Comparison of ENCODE assay signal across 16 cellular contexts in the genomic region with DNA sequence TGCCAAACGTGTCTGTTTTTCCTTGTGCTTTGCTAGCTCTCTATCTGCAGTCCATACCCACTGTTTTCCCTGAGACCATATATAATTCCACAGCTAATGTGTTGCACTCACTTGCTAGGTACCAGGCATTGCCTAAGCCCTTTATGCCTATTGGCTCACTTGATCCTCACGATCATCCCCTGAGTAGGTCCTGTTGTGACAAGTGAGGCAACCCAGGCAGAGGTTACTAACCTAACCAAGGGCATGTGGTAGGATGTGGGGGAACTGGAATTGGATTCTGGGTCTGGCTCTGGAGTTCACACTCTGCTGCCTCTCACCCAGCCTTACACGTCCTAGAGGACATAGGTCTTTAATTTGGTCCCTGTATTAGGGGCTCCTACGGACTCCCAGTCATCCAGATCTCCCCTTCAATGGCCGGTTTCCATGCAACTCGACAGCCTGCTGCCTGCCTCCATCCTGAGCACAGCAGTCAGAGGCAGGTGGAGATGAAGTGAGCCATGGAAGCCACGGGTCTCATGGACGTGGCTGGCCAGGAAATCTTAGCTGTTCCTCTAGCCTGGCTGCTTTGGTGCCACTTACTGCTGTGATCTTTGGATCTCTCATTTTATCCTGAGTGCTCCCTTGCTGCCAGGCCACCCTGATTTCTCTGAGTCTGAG. TPM values are rescaled to one million over a fixed set of nuclear protein-coding genes. Genes with fewer than 3 reads are reported as not detected.
DNase-seq lines count a peak whose midpoint lies in the region; ATAC-seq, FAIRE-seq and TF ChIP-seq lines count a peak whose summit lies in the region.
"Had no signal": no experiment of that assay in that cellular context is flagged by ENCODE, and none has a peak within 500 bp of the region (broad histone marks: within the 10 kb centered on the region; RNA-seq: fewer than 3 reads in every experiment).

No MANE protein-coding gene starts in this region.

- dilution Hi-C loops in IMR-90 (cut with HindIII; ENCODE audit: low sequenced_read_pairs, unreplicated experiment): no loop called here

- no peak overlapping the region for H2BK5ac ChIP-seq in IMR-90 (ENCODE audit: low read depth, low read length, poor library complexity, severe bottlenecking)

- H2AK9ac ChIP-seq in IMR-90 (replicated peaks; ENCODE audit: low read depth, low read length, poor library complexity): peak overlapping the region; percentile 5

- H4K5ac ChIP-seq in IMR-90 (ENCODE audit: low read depth, low read length): no peak overlapping the region

- H3K9me3 ChIP-seq in IMR-90 (ENCODE audit: control insufficient read depth, insufficient read depth, low read length) (no peaks in the 10 kb centered on the region; the same call in 1 of the 2 replicates), kidney (ENCODE audit: control insufficient read depth in 1 of 2, low read length in 2 of 2) (no peaks in the 10 kb centered on the region), psoas muscle (no peaks in the 10 kb centered on the region)
- H3K9me3 ChIP-seq: esophagus squamous epithelium had no signal

- POLR2A ChIA-PET in IMR-90 (lab: Charles Lee; ENCODE audit: unreplicated experiment): no interaction called here

- no peak overlapping the region for H3K23ac ChIP-seq in IMR-90 (ENCODE audit: low read depth, low read length)

- H3K9ac ChIP-seq in IMR-90 (ENCODE audit: low read depth, low read length) (no peak overlapping the region), kidney (ENCODE audit: low read length in 2 of 2) (peak overlapping the region in 1 of 2 donors; percentile 69)

- H3K4me3 ChIP-seq in IMR-90 (ENCODE audit: insufficient read depth, low read depth, low read length): no peak overlapping the region
- H3K4me3 ChIP-seq in kidney (ENCODE audit: low read length in 2 of 2): no peak overlapping the region
- H3K4me3 ChIP-seq in psoas muscle: no peak overlapping the region
- H3K4me3 ChIP-seq: esophagus squamous epithelium had no signal

- 100% methylated on average over 2 of the region's 8 CpGs; no CpG with 5 or more reads in 1 of the 2 experiments for WGBS in IMR-90 (ENCODE audit: extremely low coverage in 2 of 2, insufficient read length in 1 of 2), 2 experiments
- 82 to 88% (median 87%) methylated on average over 8 of the region's 8 CpGs for WGBS in psoas muscle, 3 donors

- peaks cover 15% of the 10 kb centered on the region for H3K9me1 ChIP-seq in IMR-90 (ENCODE audit: insufficient read depth, low read length)

- TF ChIP-seq CTCF in IMR-90 (conservative IDR thresholded peaks at IDR 0.05; ENCODE audit: low read depth, low read length): no peak
- no peak for TF ChIP-seq CTCF in brain (conservative IDR thresholded peaks at IDR 0.05)
- TF ChIP-seq CTCF in kidney (IDR thresholded peaks at IDR 0.05; ENCODE audit: borderline replicate concordance, extremely low read depth, insufficient read depth): no peak
- TF ChIP-seq CTCF in psoas muscle (IDR thresholded peaks at IDR 0.05): no peak

- H3K27ac Mint-ChIP-seq in brain: peak overlapping the region in 3 of 5 experiments; percentile 93 to 97 (median 96)
- no peak overlapping the region for H3K27ac Mint-ChIP-seq in activated T-helper 17 cell treated with anti-CD3 and anti-CD28 coated beads, Interleukin-2, amount 50 U/mL, for 72 hours
- H3K27ac Mint-ChIP-seq: activated naive CD8-positive, alpha-beta T cell treated with anti-CD3 and anti-CD28 coated beads, Interleukin-2, amount 10 ng/mL, durations not matched to agents 7 days and 5 days; stimulated activated effector memory CD8-positive, alpha-beta T cell treated with anti-CD3 and anti-CD28 coated beads, Interleukin-12 subunit alpha, Interleukin-12 subunit beta, amount 100 ng/mL, for 72 hours; T-helper 2 cell treated with Interferon-gamma antibody and Interleukin-4, amounts not matched to agents 5 μg/mL and 100 μg/mL, for 36 hours had no signal

- peak overlapping the region; percentile 91 for H2BK20ac ChIP-seq in IMR-90 (ENCODE audit: low read depth, low read length)

- peak overlapping the region in 1 of 2 experiments; percentile 80; a peak in 1 of 4 replicates for H4K8ac ChIP-seq in IMR-90 (ENCODE audit: low read depth in 2 of 2, low read length in 2 of 2)

- no peak for TF ChIP-seq RAD21 in IMR-90 (IDR thresholded peaks at IDR 0.05; ENCODE audit: low read length)

- H3K27me3 ChIP-seq in IMR-90 (ENCODE audit: control insufficient read depth, insufficient read depth, low read length) (peaks cover 1% of the 10 kb centered on the region; the same call in 1 of the 2 replicates), psoas muscle (ENCODE audit: insufficient read depth in 3 of 3, low read length in 2 of 3) (no peaks in the 10 kb centered on the region)
- H3K27me3 ChIP-seq: esophagus squamous epithelium had no signal

- peak overlapping the region; percentile 94 for H2BK120ac ChIP-seq in IMR-90 (ENCODE audit: low read depth, low read length)

- H4K91ac ChIP-seq in IMR-90 (ENCODE audit: insufficient read depth, low read depth, low read length): peak overlapping the region; percentile 29; the same call in 1 of the 2 replicates

- no peak overlapping the region for H3K18ac ChIP-seq in IMR-90 (ENCODE audit: low read depth, low read length)

- in situ Hi-C loops in IMR-90 (cut with MboI; ENCODE audit: low sequenced_read_pairs): no loop called here

- 0 out of 2 replicates have a peak overlapping the region, but pooled peaks have one; percentile 32 for H3K14ac ChIP-seq in IMR-90 (replicated peaks; ENCODE audit: low read depth, low read length)

- peak overlapping the region; percentile 90; the same call in 1 of the 3 replicates for H2BK15ac ChIP-seq in IMR-90 (ENCODE audit: low read depth, low read length)

- H3K36me3 Mint-ChIP-seq in brain: no peaks in the 10 kb centered on the region
- H3K36me3 Mint-ChIP-seq in activated T-helper 17 cell treated with anti-CD3 and anti-CD28 coated beads, Interleukin-2, amount 50 U/mL, for 72 hours (ENCODE audit: low read depth): no peaks in the 10 kb centered on the region
- H3K36me3 Mint-ChIP-seq: activated naive CD8-positive, alpha-beta T cell treated with anti-CD3 and anti-CD28 coated beads, Interleukin-2, amount 10 ng/mL, durations not matched to agents 7 days and 5 days; stimulated activated effector memory CD8-positive, alpha-beta T cell treated with anti-CD3 and anti-CD28 coated beads, Interleukin-12 subunit alpha, Interleukin-12 subunit beta, amount 100 ng/mL, for 72 hours had no signal

- CTCF ChIA-PET in IMR-90 (lab: Yijun Ruan, JAX): interaction anchor here (0.6 to 1.5 kb wide), 3 partner anchors 9 to 25 kb away, joined by 3 to 5 read pairs (median 4); no protein-coding TSS in a partner anchor

- peak overlapping the region; percentile 48; the same call in 1 of the 2 replicates for H3K4ac ChIP-seq in IMR-90 (ENCODE audit: low read depth, low read length)

- no peak for DNase-seq in IMR-90
- no peak for DNase-seq in kidney
- no peak for DNase-seq in psoas muscle
- no peak for DNase-seq in MV-4-11 (lab: John Stamatoyannopoulos, UW)
- DNase-seq: activated naive CD8-positive, alpha-beta T cell treated with anti-CD3 and anti-CD28 coated beads, Interleukin-2, amount 10 ng/mL, durations not matched to agents 7 days and 5 days; DMS53; esophagus squamous epithelium; hypothalamus; NCI-H187 treated with DMSO at 0.1 percent for 48 hours had no signal

- no peak overlapping the region for H3K4me2 ChIP-seq in IMR-90 (ENCODE audit: low read depth, low read length)

- intact Hi-C loops in IMR-90 (cut with micrococcal nuclease) (no loop called here), kidney (cut with DNase I) (no loop called here), psoas muscle (cut with DNase I) (no loop called here)

- peak overlapping the region; percentile 17; the same call in 1 of the 2 replicates for H2AK5ac ChIP-seq in IMR-90 (ENCODE audit: low read depth, low read length)

- H3K4me3 Mint-ChIP-seq in brain: no peak overlapping the region
- H3K4me3 Mint-ChIP-seq in activated T-helper 17 cell treated with anti-CD3 and anti-CD28 coated beads, Interleukin-2, amount 50 U/mL, for 72 hours: no peak overlapping the region
- H3K4me3 Mint-ChIP-seq: activated naive CD8-positive, alpha-beta T cell treated with anti-CD3 and anti-CD28 coated beads, Interleukin-2, amount 10 ng/mL, durations not matched to agents 7 days and 5 days; stimulated activated effector memory CD8-positive, alpha-beta T cell treated with anti-CD3 and anti-CD28 coated beads, Interleukin-12 subunit alpha, Interleukin-12 subunit beta, amount 100 ng/mL, for 72 hours; T-helper 2 cell treated with Interferon-gamma antibody and Interleukin-4, amounts not matched to agents 5 μg/mL and 100 μg/mL, for 36 hours had no signal

- H3K36me3 ChIP-seq in IMR-90 (ENCODE audit: control insufficient read depth, insufficient read depth, low read length) (no peaks in the 10 kb centered on the region), kidney (ENCODE audit: control insufficient read depth in 1 of 2, insufficient read depth in 2 of 2, low read length in 2 of 2) (peaks cover 12 to 26% of the 10 kb centered on the region in 2 donors), psoas muscle (ENCODE audit: insufficient read depth in 1 of 2, low read depth in 1 of 2) (no peaks in the 10 kb centered on the region)
- H3K36me3 ChIP-seq: esophagus squamous epithelium had no signal

- H2AFZ ChIP-seq in IMR-90 (replicated peaks; ENCODE audit: low read length, poor library complexity): peak overlapping the region; percentile 55

- H3K56ac ChIP-seq in IMR-90 (ENCODE audit: extremely low read depth, insufficient read depth, low read length): no peak overlapping the region

- no peaks in the 10 kb centered on the region for H3K79me1 ChIP-seq in IMR-90 (ENCODE audit: low read depth in 1 of 2, low read length in 2 of 2)

- no peak for FAIRE-seq in kidney (lab: Jason Lieb, UNC)
- FAIRE-seq: colon had no signal

- no peaks in the 10 kb centered on the region for H4K20me1 ChIP-seq in IMR-90 (ENCODE audit: insufficient read depth, low read length)

- H3K9me3 Mint-ChIP-seq in brain: peaks cover 0 to 2% (median 2%) of the 10 kb centered on the region in 5 experiments
- no peaks in the 10 kb centered on the region for H3K9me3 Mint-ChIP-seq in activated T-helper 17 cell treated with anti-CD3 and anti-CD28 coated beads, Interleukin-2, amount 50 U/mL, for 72 hours
- H3K9me3 Mint-ChIP-seq: activated naive CD8-positive, alpha-beta T cell treated with anti-CD3 and anti-CD28 coated beads, Interleukin-2, amount 10 ng/mL, durations not matched to agents 7 days and 5 days; stimulated activated effector memory CD8-positive, alpha-beta T cell treated with anti-CD3 and anti-CD28 coated beads, Interleukin-12 subunit alpha, Interleukin-12 subunit beta, amount 100 ng/mL, for 72 hours; T-helper 2 cell treated with Interferon-gamma antibody and Interleukin-4, amounts not matched to agents 5 μg/mL and 100 μg/mL, for 36 hours had no signal

- no TSS peak for BruUV-seq in IMR-90 (replicated peaks; lab: Mats Ljungman, UMichigan)

- no peak for ATAC-seq in IMR-90 (ENCODE audit: low read depth)
- ATAC-seq in psoas muscle: no peak
- no peak for ATAC-seq in activated T-helper 17 cell treated with anti-CD3 and anti-CD28 coated beads, Interleukin-2, amount 50 U/mL, for 72 hours (replicated peaks)
- no peak for ATAC-seq in GM19395 (IDR thresholded peaks at IDR 0.05; ENCODE audit: unreplicated experiment)
- no peak for ATAC-seq in GM19324 (IDR thresholded peaks at IDR 0.05; ENCODE audit: low FRiP score, unreplicated experiment)

- H3K4me1 ChIP-seq in IMR-90 (ENCODE audit: control insufficient read depth, insufficient read depth, low read length): peaks cover 8% of the 10 kb centered on the region
- H3K4me1 ChIP-seq in kidney (ENCODE audit: control insufficient read depth in 1 of 2, insufficient read depth in 1 of 2, low read depth in 1 of 2, low read length in 2 of 2): peaks cover 59 to 61% of the 10 kb centered on the region in 2 donors
- peaks cover 23% of the 10 kb centered on the region for H3K4me1 ChIP-seq in psoas muscle

- peaks cover 8% of the 10 kb centered on the region for H3K27me3 Mint-ChIP-seq in brain
- H3K27me3 Mint-ChIP-seq in activated T-helper 17 cell treated with anti-CD3 and anti-CD28 coated beads, Interleukin-2, amount 50 U/mL, for 72 hours: peaks cover 6% of the 10 kb centered on the region

- TF ChIP-seq POLR2A in IMR-90 (IDR thresholded peaks at IDR 0.05; ENCODE audit: low read depth, low read length): no peak

- H3K4me1 Mint-ChIP-seq in brain: peaks cover 60% of the 10 kb centered on the region
- H3K4me1 Mint-ChIP-seq in activated T-helper 17 cell treated with anti-CD3 and anti-CD28 coated beads, Interleukin-2, amount 50 U/mL, for 72 hours: no peaks in the 10 kb centered on the region
- H3K4me1 Mint-ChIP-seq: activated naive CD8-positive, alpha-beta T cell treated with anti-CD3 and anti-CD28 coated beads, Interleukin-2, amount 10 ng/mL, durations not matched to agents 7 days and 5 days; stimulated activated effector memory CD8-positive, alpha-beta T cell treated with anti-CD3 and anti-CD28 coated beads, Interleukin-12 subunit alpha, Interleukin-12 subunit beta, amount 100 ng/mL, for 72 hours had no signal

- no peak overlapping the region for H3K27ac ChIP-seq in IMR-90 (ENCODE audit: insufficient read depth, low read length)
- peak overlapping the region; percentile 90 to 95 for H3K27ac ChIP-seq in kidney (ENCODE audit: low read depth in 2 of 2, low read length in 2 of 2)
- H3K27ac ChIP-seq in psoas muscle: peak overlapping the region; percentile 73

RNA-seq across cellular contexts. Expression of gene MYZAP, which starts 38.9 kb away (rescaled TPM):
- not detected in 2 replicates for total RNA-seq in IMR-90 (2012; rRNA removed)
- not detected in 2 replicates for polyA plus RNA-seq in IMR-90 (2012; rRNA removed)
- not detected in 2 replicates for polyA plus RNA-seq in IMR-90 (2012; cell fraction: cytosol; rRNA removed)
- not detected in 2 replicates for polyA plus RNA-seq in IMR-90 (2012; cell fraction: nucleus; rRNA removed; ENCODE audit: low replicate concordance)
- 0.51 TPM for polyA plus RNA-seq in brain (ENCODE audit: insufficient read depth, low read depth, low replicate concordance)
- 3.3 TPM for total RNA-seq in kidney
- 6.1 TPM for polyA plus RNA-seq in kidney (ENCODE audit: insufficient read depth, low read depth, low replicate concordance)
- total RNA-seq in psoas muscle: 10 to 100 TPM in 1 of 4 donors, 1 to 10 TPM in 3; 2.6 to 24.8 (median 4.6) TPM
- 1 to 10 TPM; 2.0 to 4.2 (median 3.4) TPM for polyA plus RNA-seq in psoas muscle
- total RNA-seq in activated T-helper 17 cell treated with anti-CD3 and anti-CD28 coated beads, Interleukin-2, amount 50 U/mL, for 72 hours: not detected
- total RNA-seq: activated naive CD8-positive, alpha-beta T cell treated with anti-CD3 and anti-CD28 coated beads, Interleukin-2, amount 10 ng/mL, durations not matched to agents 7 days and 5 days had no signal
